9 cellular contexts compared by ENCODE assay signal in the genomic region with DNA sequence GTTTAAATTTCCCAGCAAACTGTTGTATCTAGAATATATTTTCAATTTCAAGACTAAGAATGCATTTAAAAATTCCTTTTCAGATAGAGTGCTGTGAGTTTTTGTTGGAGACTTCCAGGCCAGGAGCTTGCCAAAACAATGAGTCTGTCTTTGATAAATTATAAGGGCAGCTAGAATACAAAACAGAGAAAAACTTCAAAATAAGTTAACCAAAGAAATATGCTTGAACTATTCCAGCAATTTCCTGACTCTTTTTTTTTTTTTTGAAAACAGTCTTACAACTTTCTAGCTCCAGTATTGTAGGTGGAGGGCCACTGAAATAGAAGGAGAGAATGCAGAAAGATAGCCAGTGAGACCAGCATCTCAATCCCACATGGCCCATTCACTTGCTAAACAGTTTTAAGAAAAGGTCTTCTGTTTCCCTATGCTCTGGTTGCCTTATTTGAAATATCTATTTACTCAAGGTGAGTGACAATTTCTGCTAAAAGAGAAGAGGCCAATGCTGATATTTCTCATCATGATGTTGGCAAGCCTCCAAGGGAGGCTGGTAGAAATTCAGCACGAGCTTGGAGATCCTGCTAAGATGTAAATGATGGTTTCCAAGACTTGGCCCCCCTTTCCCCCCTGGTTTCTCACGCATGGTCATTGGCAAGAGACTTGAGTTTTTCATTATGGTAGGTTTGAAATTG.
DNase-seq lines count a peak whose midpoint lies in the region; ATAC-seq, FAIRE-seq and TF ChIP-seq lines count a peak whose summit lies in the region.
"Had no signal": no experiment of that assay in that cellular context is flagged by ENCODE, and none has a peak within 500 bp of the region (broad histone marks: within the 10 kb centered on the region; RNA-seq: fewer than 3 reads in every experiment).

No MANE protein-coding gene starts in this region.

- H3K9me3 Mint-ChIP-seq in activated CD8-positive, alpha-beta memory T cell treated with anti-CD3 and anti-CD28 coated beads, Interleukin-2, amount 10 ng/mL, durations not matched to agents 7 days and 5 days (ENCODE audit: low read depth), result peaks cover 8% of the 10 kb centered on the region
- peaks cover 8% of the 10 kb centered on the region for H3K9me3 Mint-ChIP-seq in activated naive CD8-positive, alpha-beta T cell treated with anti-CD3 and anti-CD28 coated beads, Interleukin-2, amount 10 ng/mL, durations not matched to agents 7 days and 5 days

- no peaks in the 10 kb centered on the region for H3K27me3 Mint-ChIP-seq in activated CD8-positive, alpha-beta memory T cell treated with anti-CD3 and anti-CD28 coated beads, Interleukin-2, amount 10 ng/mL, durations not matched to agents 7 days and 5 days
- H3K27me3 Mint-ChIP-seq in activated naive CD8-positive, alpha-beta T cell treated with anti-CD3 and anti-CD28 coated beads, Interleukin-2, amount 10 ng/mL, durations not matched to agents 7 days and 5 days, result no peaks in the 10 kb centered on the region

- no peak overlapping the region for H3K27ac ChIP-seq in right cardiac atrium (ENCODE audit: low read length)
- H3K27ac ChIP-seq in thoracic aorta, result peak overlapping the region; percentile 73 to 79
- no peak overlapping the region for H3K27ac ChIP-seq in pancreas

- TF ChIP-seq CTCF in thoracic aorta (IDR thresholded peaks at IDR 0.05) (no peak), pancreas (IDR thresholded peaks at IDR 0.05) (no peak)

- H3K36me3 Mint-ChIP-seq in activated CD8-positive, alpha-beta memory T cell treated with anti-CD3 and anti-CD28 coated beads, Interleukin-2, amount 10 ng/mL, durations not matched to agents 7 days and 5 days, result peaks cover 48% of the 10 kb centered on the region
- H3K36me3 Mint-ChIP-seq in activated naive CD8-positive, alpha-beta T cell treated with anti-CD3 and anti-CD28 coated beads, Interleukin-2, amount 10 ng/mL, durations not matched to agents 7 days and 5 days, result peaks cover 48% of the 10 kb centered on the region

- no peak for FAIRE-seq in pancreas (lab: Jason Lieb, UNC)

- peak overlapping the region; percentile 74 for H3K27ac Mint-ChIP-seq in activated CD8-positive, alpha-beta memory T cell treated with anti-CD3 and anti-CD28 coated beads, Interleukin-2, amount 10 ng/mL, durations not matched to agents 7 days and 5 days
- H3K27ac Mint-ChIP-seq in activated naive CD8-positive, alpha-beta T cell treated with anti-CD3 and anti-CD28 coated beads, Interleukin-2, amount 10 ng/mL, durations not matched to agents 7 days and 5 days, result peak overlapping the region; percentile 67

- WGBS in right cardiac atrium, result 43% methylated on average over 2 of the region's 2 CpGs
- 56 to 71% methylated on average over 2 of the region's 2 CpGs for WGBS in pancreas, 2 donors

- intact Hi-C loops in right cardiac atrium (cut with DNase I), result no loop called here
- intact Hi-C loops in pancreas (cut with DNase I), result no loop called here

- ATAC-seq in activated CD8-positive, alpha-beta memory T cell treated with anti-CD3 and anti-CD28 coated beads, Interleukin-2, amount 10 ng/mL, durations not matched to agents 7 days and 5 days, result no peak
- no peak for ATAC-seq in activated naive CD8-positive, alpha-beta T cell treated with anti-CD3 and anti-CD28 coated beads, Interleukin-2, amount 10 ng/mL, durations not matched to agents 7 days and 5 days (ENCODE audit: low read depth)
- peak; percentile 55 to 62 for ATAC-seq in right cardiac atrium
- ATAC-seq in thoracic aorta (ENCODE audit: insufficient number of reproducible peaks, low FRiP score, low read depth), result peak; percentile 48
- ATAC-seq in pancreas, result no peak
- ATAC-seq in GM21576 (IDR thresholded peaks at IDR 0.05; ENCODE audit: unreplicated experiment), result no peak

- CTCF ChIA-PET in activated CD8-positive, alpha-beta memory T cell treated with anti-CD3 and anti-CD28 coated beads, Interleukin-2, amount 10 ng/mL, durations not matched to agents 7 days and 5 days (lab: Charles Lee), result interaction anchor here (0.8 to 3.4 kb wide), 5 partner anchors 11 to 53 kb away, joined by 3 to 9 read pairs (median 3); no protein-coding TSS in a partner anchor

- no peaks in the 10 kb centered on the region for H3K36me3 ChIP-seq in thoracic aorta
- no peaks in the 10 kb centered on the region for H3K36me3 ChIP-seq in pancreas

- H3K4me1 ChIP-seq in right cardiac atrium (ENCODE audit: control insufficient read depth, insufficient read depth, low read length), result peaks cover 1% of the 10 kb centered on the region
- H3K4me1 ChIP-seq in thoracic aorta (ENCODE audit: control insufficient read depth in 1 of 2, low read depth in 2 of 2), result peaks cover 31 to 53% of the 10 kb centered on the region in 2 donors
- no peaks in the 10 kb centered on the region for H3K4me1 ChIP-seq in pancreas

- H3K4me3 ChIP-seq in right cardiac atrium (ENCODE audit: low read length) (no peak overlapping the region), thoracic aorta (no peak overlapping the region), pancreas (no peak overlapping the region)

- peaks cover 58% of the 10 kb centered on the region for H3K4me1 Mint-ChIP-seq in activated CD8-positive, alpha-beta memory T cell treated with anti-CD3 and anti-CD28 coated beads, Interleukin-2, amount 10 ng/mL, durations not matched to agents 7 days and 5 days
- H3K4me1 Mint-ChIP-seq in activated naive CD8-positive, alpha-beta T cell treated with anti-CD3 and anti-CD28 coated beads, Interleukin-2, amount 10 ng/mL, durations not matched to agents 7 days and 5 days, result peaks cover 33% of the 10 kb centered on the region

- POLR2A ChIA-PET in activated naive CD8-positive, alpha-beta T cell treated with anti-CD3 and anti-CD28 coated beads, Interleukin-2, amount 10 ng/mL, durations not matched to agents 7 days and 5 days (lab: Charles Lee), result interaction anchor here (0.6 kb wide), 1 partner anchor 52 kb away, joined by 3 read pairs; no protein-coding TSS in a partner anchor

- DNase-seq in activated CD8-positive, alpha-beta memory T cell treated with anti-CD3 and anti-CD28 coated beads, Interleukin-2, amount 10 ng/mL, durations not matched to agents 7 days and 5 days, result no peak
- DNase-seq in activated CD8-positive, alpha-beta memory T cell treated with anti-CD3 and anti-CD28 coated beads, Interleukin-2, amount 50 U/mL, for 4 hours, result no peak
- DNase-seq in activated naive CD8-positive, alpha-beta T cell treated with anti-CD3 and anti-CD28 coated beads, Interleukin-2, amount 10 ng/mL, durations not matched to agents 7 days and 5 days, result no peak
- DNase-seq in right cardiac atrium, result no peak
- DNase-seq in thoracic aorta (ENCODE audit: low spot score), result no peak
- no peak for DNase-seq in pancreas
- no peak for DNase-seq in GDM1 (lab: John Stamatoyannopoulos, UW)
- DNase-seq: stimulated activated CD4-positive, alpha-beta T cell treated with anti-CD3 and anti-CD28 coated beads, Interleukin-2, amount 100 ng/mL, for 24 hours had no signal

- H3K9me3 ChIP-seq in right cardiac atrium (ENCODE audit: control insufficient read depth, low read length), result no peaks in the 10 kb centered on the region
- no peaks in the 10 kb centered on the region for H3K9me3 ChIP-seq in thoracic aorta
- H3K9me3 ChIP-seq in pancreas, result no peaks in the 10 kb centered on the region

- no peak overlapping the region for H3K4me3 Mint-ChIP-seq in activated CD8-positive, alpha-beta memory T cell treated with anti-CD3 and anti-CD28 coated beads, Interleukin-2, amount 10 ng/mL, durations not matched to agents 7 days and 5 days
- no peak overlapping the region for H3K4me3 Mint-ChIP-seq in activated naive CD8-positive, alpha-beta T cell treated with anti-CD3 and anti-CD28 coated beads, Interleukin-2, amount 10 ng/mL, durations not matched to agents 7 days and 5 days

- no peaks in the 10 kb centered on the region for H3K27me3 ChIP-seq in right cardiac atrium (ENCODE audit: control insufficient read depth, insufficient read depth)
- no peaks in the 10 kb centered on the region for H3K27me3 ChIP-seq in thoracic aorta (replicated peaks; ENCODE audit: insufficient read depth)
- H3K27me3 ChIP-seq in pancreas, result no peaks in the 10 kb centered on the region

Comparison
In these comparisons a context has a peak if more than half of its experiments do, and no peak if none do; other contexts are left out.
1. ATAC-seq: peak in right cardiac atrium (2 of 2) and thoracic aorta (single experiment); none in activated CD8-positive, alpha-beta memory T cell treated with anti-CD3 and anti-CD28 coated beads, Interleukin-2, amount 10 ng/mL, durations not matched to agents 7 days and 5 days (single experiment), activated naive CD8-positive, alpha-beta T cell treated with anti-CD3 and anti-CD28 coated beads, Interleukin-2, amount 10 ng/mL, durations not matched to agents 7 days and 5 days (single experiment), pancreas (0 of 4) and GM21576 (single experiment).
2. H3K27ac ChIP-seq: peak in thoracic aorta (2 of 2); none in right cardiac atrium (single experiment) and pancreas (0 of 4).